8 cellular contexts compared by ENCODE assay signal in genomic region chr6:85460154-85460950, GRCh38. TPM values are rescaled to one million over a fixed set of nuclear protein-coding genes. Genes with fewer than 3 reads are reported as not detected.
DNase-seq lines count a peak whose midpoint lies in the region; FAIRE-seq and TF ChIP-seq lines count a peak whose summit lies in the region.

No MANE protein-coding gene starts in this region.

- peak; percentile 45 for FAIRE-seq in GM18507 (lab: Jason Lieb, UNC)

- DNase-seq in GM18507 (ENCODE audit: extremely low spot score, insufficient read length, low read depth) (no peak), HT1080 (ENCODE audit: low read depth) (peak; percentile 53), chondrocyte (ENCODE audit: low spot score) (no peak), renal cortical epithelial cell (ENCODE audit: low read depth) (peak; percentile 63), GOT3 (lab: John Stamatoyannopoulos, UW) (no peak), T1000 (lab: John Stamatoyannopoulos, UW) (no peak), dorsolateral prefrontal cortex (no peak), posterior vena cava (ENCODE audit: low spot score) (no peak)

- intact Hi-C loops in dorsolateral prefrontal cortex (cut with DNase I): no loop called here
- intact Hi-C loops in posterior vena cava (cut with DNase I): no loop called here

- H3K36me3 Mint-ChIP-seq in chondrocyte (ENCODE audit: low read depth): no peaks in the 10 kb centered on the region

- H3K4me3 ChIP-seq in dorsolateral prefrontal cortex: no peak overlapping the region

- H3K4me3 Mint-ChIP-seq in chondrocyte (ENCODE audit: unreplicated experiment): no peak overlapping the region

- H3K27ac ChIP-seq in dorsolateral prefrontal cortex: peak overlapping the region in 7 of 59 donors; percentile 2 to 48 (median 30)

- TF ChIP-seq CTCF in chondrocyte (IDR thresholded peaks at IDR 0.05): peak; percentile 57
- TF ChIP-seq CTCF in dorsolateral prefrontal cortex (IDR thresholded peaks at IDR 0.05 in 54 of 56, conservative IDR thresholded peaks at IDR 0.05 in 2 of 56; ENCODE audit: low read depth in 1 of 56, partially characterized antibody in 56 of 56): no peak

- peaks cover 88% of the 10 kb centered on the region for H3K4me1 Mint-ChIP-seq in chondrocyte (ENCODE audit: low read depth)

- peak overlapping the region; percentile 72 for H3K27ac Mint-ChIP-seq in chondrocyte (ENCODE audit: unreplicated experiment)

- H3K27me3 Mint-ChIP-seq in chondrocyte (ENCODE audit: low read depth): no peaks in the 10 kb centered on the region

- peaks cover 0 to 8% (median 0%) of the 10 kb centered on the region in 45 donors for H3K27me3 ChIP-seq in dorsolateral prefrontal cortex

- H3K9me3 Mint-ChIP-seq in chondrocyte (ENCODE audit: low read depth): no peaks in the 10 kb centered on the region

RNA-seq across cellular contexts. Expression of gene NT5E, which starts 10.5 kb away (rescaled TPM):
- 0.47 and 1.3 TPM in 2 replicates for total RNA-seq in HT1080 (2014; rRNA removed; shearing (Covaris generic))
- polyA plus RNA-seq in HT1080 (2015; cell fraction: cytosol; rRNA removed): 0.26 and 0.29 TPM in 2 replicates
- 0.99 and 1.3 TPM in 2 replicates for polyA plus RNA-seq in HT1080 (2015; cell fraction: nucleus; rRNA removed)
- total RNA-seq in chondrocyte (43.1 to 49.0 TPM (median 48.7 TPM) in 3 replicates), renal cortical epithelial cell (39.3 and 164 TPM in 2 replicates), dorsolateral prefrontal cortex (10 to 100 TPM in 86 of 120 experiments, 1 to 10 TPM in 34; 4.7 to 32.8 (median 12.1) TPM), posterior vena cava (10 to 100 TPM; 43.8 to 53.2 TPM)

Comparison
In these comparisons a context has a peak if more than half of its experiments do, and no peak if none do; other contexts are left out.
1. DNase-seq: peak in HT1080 (single experiment) and renal cortical epithelial cell (single experiment); none in GM18507 (single experiment), chondrocyte (single experiment), GOT3 (single experiment), T1000 (single experiment), dorsolateral prefrontal cortex (0 of 10) and posterior vena cava (single experiment).